ENCODE assay signal across 9 cellular contexts in the genomic region with DNA sequence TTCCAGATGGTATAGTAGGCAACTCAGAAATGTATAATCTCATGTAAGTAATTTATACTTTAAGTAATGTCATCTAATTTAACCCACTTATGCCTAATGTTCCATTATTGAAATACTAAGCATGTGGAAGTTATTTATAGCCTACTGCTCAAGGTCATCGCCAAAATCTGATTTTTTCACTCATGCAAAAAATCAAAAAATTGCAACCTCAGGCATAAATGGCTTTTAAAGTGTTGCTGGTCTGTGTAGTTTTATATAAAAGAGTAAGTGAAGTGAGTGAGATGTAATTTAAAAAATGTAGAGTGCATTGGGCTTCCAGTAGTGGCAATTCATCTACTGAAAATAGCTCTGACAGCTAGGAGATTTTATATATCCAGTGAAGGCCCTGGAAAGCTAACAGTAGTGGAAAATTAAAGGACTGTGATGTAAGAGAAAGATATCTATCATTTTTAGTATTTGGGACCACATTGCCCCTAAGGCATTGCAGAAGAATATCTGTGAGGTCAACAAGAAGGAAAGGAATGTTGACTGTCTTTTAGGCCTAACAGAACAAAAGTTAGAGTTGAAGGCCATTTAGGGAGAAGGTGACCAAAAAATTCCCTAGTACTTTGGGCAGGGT.
"Had no signal": no experiment of that assay in that cellular context is flagged by ENCODE, and none has a peak within 500 bp of the region (broad histone marks: within the 10 kb centered on the region; RNA-seq: fewer than 3 reads in every experiment).

No MANE protein-coding gene starts in this region.

- FAIRE-seq: K562 had no signal

- H3K4me3 ChIP-seq: GM23248, HAP-1, K562 had no signal

- ATAC-seq: HCT116, K562 had no signal

- H3K36me3 ChIP-seq: HAP-1 had no signal

- H3K9ac ChIP-seq: GM23248 had no signal

- H3K4me1 ChIP-seq: HAP-1 had no signal

- DNase-seq: GM23248, GOT3, H7, HFFc6, IMR-90 had no signal

- H3K9me3 ChIP-seq: HAP-1 had no signal

- H3K27ac ChIP-seq: GM23248, HL-60 had no signal
